Comparison of ENCODE assay signal across 30 cellular contexts in genomic region chr10:17125316-17125715, GRCh38. TPM values are rescaled to one million over a fixed set of nuclear protein-coding genes. Genes with fewer than 3 reads are reported as not detected.
DNase-seq lines count a peak whose midpoint lies in the region; ATAC-seq, FAIRE-seq and TF ChIP-seq lines count a peak whose summit lies in the region.
"Had no signal": no experiment of that assay in that cellular context is flagged by ENCODE, and none has a peak within 500 bp of the region (broad histone marks: within the 10 kb centered on the region; RNA-seq: fewer than 3 reads in every experiment).

No MANE protein-coding gene starts in this region.

- POLR2A ChIA-PET in Caco-2 (lab: Charles Lee) = no interaction called here

- BruUV-seq in Caco-2 (replicated peaks; lab: Mats Ljungman, UMichigan) = no TSS peak

- WGBS in pancreas, 2 donors = 25 to 55% methylated on average over 1 of the region's 1 CpG

- H3K27me3 ChIP-seq in Caco-2 (replicated peaks; ENCODE audit: control insufficient read depth, insufficient read depth, low read length) (no peaks in the 10 kb centered on the region), astrocyte (ENCODE audit: insufficient read depth, low read length) (no peaks in the 10 kb centered on the region), pancreas (no peaks in the 10 kb centered on the region), left lung (no peaks in the 10 kb centered on the region)
- H3K27me3 ChIP-seq: BE2C, SJSA1 had no signal

- CTCF ChIA-PET in Caco-2 (lab: Charles Lee) = no interaction called here

- H3K4me1 Mint-ChIP-seq in Caco-2 (ENCODE audit: low read depth, unreplicated experiment) (peaks cover 64% of the 10 kb centered on the region), astrocyte (ENCODE audit: low read depth, unreplicated experiment) (peaks cover 27% of the 10 kb centered on the region)

- FAIRE-seq in astrocyte (lab: Jason Lieb, UNC) (no peak), pancreas (lab: Jason Lieb, UNC) (no peak)
- FAIRE-seq: GM12892, H54 had no signal

- ATAC-seq in pancreas (no peak), left lung (no peak)
- ATAC-seq: PC-3, Right ventricle myocardium inferior had no signal

- intact Hi-C loops in Caco-2 (cut with micrococcal nuclease; ENCODE audit: unreplicated experiment) = loop anchor here (2.0 kb wide), 1 partner anchor 23 kb away; no protein-coding TSS in a partner anchor
- intact Hi-C loops in pancreas (cut with DNase I) = no loop called here
- intact Hi-C loops in left lung (cut with DNase I) = no loop called here

- H3K9ac ChIP-seq in astrocyte (ENCODE audit: low read length) = no peak overlapping the region

- H3K27ac ChIP-seq in astrocyte (ENCODE audit: low read depth, low read length) (no peak overlapping the region), pancreas (no peak overlapping the region), left lung (no peak overlapping the region)
- H3K27ac ChIP-seq: 22Rv1, SJSA1 had no signal

- no peaks in the 10 kb centered on the region for H3K36me3 ChIP-seq in Caco-2 (ENCODE audit: control insufficient read depth, insufficient read depth, low read length)
- no peaks in the 10 kb centered on the region for H3K36me3 ChIP-seq in astrocyte (ENCODE audit: insufficient read depth, low read length)
- no peaks in the 10 kb centered on the region for H3K36me3 ChIP-seq in pancreas
- H3K36me3 ChIP-seq in left lung = no peaks in the 10 kb centered on the region
- H3K36me3 ChIP-seq: BE2C, SJSA1 had no signal

- no peaks in the 10 kb centered on the region for H3K79me2 ChIP-seq in astrocyte (ENCODE audit: insufficient read depth, low read length)

- peak overlapping the region; percentile 44 for H3K27ac Mint-ChIP-seq in Caco-2 (ENCODE audit: unreplicated experiment)
- no peak overlapping the region for H3K27ac Mint-ChIP-seq in astrocyte (ENCODE audit: unreplicated experiment)

- no peak for TF ChIP-seq CTCF in Caco-2 (IDR thresholded peaks at IDR 0.05; ENCODE audit: insufficient read depth in 1 of 2, low read depth in 1 of 2, low read length in 1 of 2, severe bottlenecking in 1 of 2, unreplicated experiment in 1 of 2)
- no peak for TF ChIP-seq CTCF in astrocyte (IDR thresholded peaks at IDR 0.05; ENCODE audit: insufficient read depth, low read depth, low read length)
- no peak for TF ChIP-seq CTCF in pancreas (IDR thresholded peaks at IDR 0.05)
- no peak for TF ChIP-seq CTCF in left lung (IDR thresholded peaks at IDR 0.05)

- no peaks in the 10 kb centered on the region for H3K27me3 Mint-ChIP-seq in Caco-2 (ENCODE audit: insufficient read depth, unreplicated experiment)
- H3K27me3 Mint-ChIP-seq in astrocyte (ENCODE audit: low read depth, unreplicated experiment) = no peaks in the 10 kb centered on the region
- H3K27me3 Mint-ChIP-seq: CD8-positive, alpha-beta memory T cell had no signal

- peaks cover 6% of the 10 kb centered on the region for H3K36me3 Mint-ChIP-seq in Caco-2 (ENCODE audit: insufficient read depth, unreplicated experiment)
- no peaks in the 10 kb centered on the region for H3K36me3 Mint-ChIP-seq in astrocyte (ENCODE audit: low read depth, unreplicated experiment)
- H3K36me3 Mint-ChIP-seq: CD14-positive monocyte had no signal

- no peak overlapping the region for H3K4me3 Mint-ChIP-seq in Caco-2 (ENCODE audit: unreplicated experiment)
- no peak overlapping the region for H3K4me3 Mint-ChIP-seq in astrocyte (ENCODE audit: unreplicated experiment)
- H3K4me3 Mint-ChIP-seq: CD14-positive monocyte; CD8-positive, alpha-beta memory T cell had no signal

- no peaks in the 10 kb centered on the region for H3K9me3 Mint-ChIP-seq in Caco-2 (ENCODE audit: unreplicated experiment)
- no peaks in the 10 kb centered on the region for H3K9me3 Mint-ChIP-seq in astrocyte (ENCODE audit: unreplicated experiment)
- H3K9me3 Mint-ChIP-seq: CD14-positive monocyte; CD8-positive, alpha-beta memory T cell had no signal

- H3K9me3 ChIP-seq in Caco-2 = no peaks in the 10 kb centered on the region
- H3K9me3 ChIP-seq in astrocyte (ENCODE audit: insufficient read depth, low read depth, low read length) = no peaks in the 10 kb centered on the region
- no peaks in the 10 kb centered on the region for H3K9me3 ChIP-seq in pancreas
- no peaks in the 10 kb centered on the region for H3K9me3 ChIP-seq in left lung
- H3K9me3 ChIP-seq: BE2C, SJSA1 had no signal

- H3K4me3 ChIP-seq in Caco-2 (ENCODE audit: low read depth, low read length) = no peak overlapping the region
- no peak overlapping the region for H3K4me3 ChIP-seq in astrocyte (ENCODE audit: insufficient read depth, low read depth, low read length)
- no peak overlapping the region for H3K4me3 ChIP-seq in skeletal muscle cell (ENCODE audit: low read depth, low read length)
- no peak overlapping the region for H3K4me3 ChIP-seq in pancreas
- no peak overlapping the region for H3K4me3 ChIP-seq in left lung
- H3K4me3 ChIP-seq: SJSA1 had no signal

- no peaks in the 10 kb centered on the region for H4K20me1 ChIP-seq in astrocyte (ENCODE audit: insufficient read depth, low read length)

- H3K4me1 ChIP-seq in Caco-2 (peaks cover 76% of the 10 kb centered on the region), astrocyte (ENCODE audit: insufficient read depth, low read length) (peaks cover 14% of the 10 kb centered on the region), pancreas (no peaks in the 10 kb centered on the region), left lung (peaks cover 0 to 6% of the 10 kb centered on the region in 2 donors)
- H3K4me1 ChIP-seq: BE2C had no signal

- H3K4me2 ChIP-seq in astrocyte (ENCODE audit: low read length) = no peak overlapping the region

- DNase-seq in Caco-2 = no peak
- DNase-seq in astrocyte (ENCODE audit: low read depth) = no peak
- peak; percentile 79 for DNase-seq in foreskin melanocyte
- peak; percentile 12 for DNase-seq in skeletal muscle cell (ENCODE audit: low read depth)
- no peak for DNase-seq in NCI-H2081 treated with DMSO at 0.1 percent for 48 hours (lab: John Stamatoyannopoulos, UW)
- no peak for DNase-seq in pancreas
- DNase-seq in left lung = no peak
- DNase-seq: ACHN; BE2C; Calu3; CD8-positive, alpha-beta memory T cell; DMS79 treated with DMSO at 0.1 percent for 48 hours; Karpas-422; MV-4-11; NCI-H1105; NCI-H1436 treated with DMSO at 0.1 percent for 48 hours; NCI-H187 treated with DMSO at 0.1 percent for 48 hours; NCI-H2107; NCI-H446; NCI-H526; NCI-H82; NK-92 treated with Interleukin-12 subunit alpha and Interleukin-12 subunit beta, amount 100 ng/mL, for 24 hours; PC-3 had no signal

- H2AFZ ChIP-seq in astrocyte (ENCODE audit: low read depth, low read length) = peak overlapping the region; percentile 7

RNA-seq across cellular contexts. Expression of gene CUBN, which starts 4.3 kb away (rescaled TPM):
- total RNA-seq in Caco-2 (2022) (4.6 and 4.8 TPM in 2 replicates), astrocyte (2.7 and 3.5 TPM in 2 replicates), pancreas (1 to 10 TPM in 2 of 6 donors, under 1 TPM in 4; 0.28 to 1.3 (median 0.66) TPM), left lung (1 to 10 TPM; 1.5 to 2.2 TPM)
- 1 to 10 TPM in 1 of 2 donors, under 1 TPM in 1; 0.53 to 1.0 TPM for polyA plus RNA-seq in pancreas
- total RNA-seq: HT-29 had no signal
- polyA plus RNA-seq: CD14-positive monocyte had no signal

Comparison
In these comparisons a context has a peak if more than half of its experiments do, and no peak if none do; other contexts are left out.
1. DNase-seq: peak in foreskin melanocyte (single experiment) and skeletal muscle cell (single experiment); none in Caco-2 (0 of 2), astrocyte (single experiment), NCI-H2081 treated with DMSO at 0.1 percent for 48 hours (single experiment), pancreas (0 of 6) and left lung (0 of 2).